8 cellular contexts compared by ENCODE assay signal in the genomic region with DNA sequence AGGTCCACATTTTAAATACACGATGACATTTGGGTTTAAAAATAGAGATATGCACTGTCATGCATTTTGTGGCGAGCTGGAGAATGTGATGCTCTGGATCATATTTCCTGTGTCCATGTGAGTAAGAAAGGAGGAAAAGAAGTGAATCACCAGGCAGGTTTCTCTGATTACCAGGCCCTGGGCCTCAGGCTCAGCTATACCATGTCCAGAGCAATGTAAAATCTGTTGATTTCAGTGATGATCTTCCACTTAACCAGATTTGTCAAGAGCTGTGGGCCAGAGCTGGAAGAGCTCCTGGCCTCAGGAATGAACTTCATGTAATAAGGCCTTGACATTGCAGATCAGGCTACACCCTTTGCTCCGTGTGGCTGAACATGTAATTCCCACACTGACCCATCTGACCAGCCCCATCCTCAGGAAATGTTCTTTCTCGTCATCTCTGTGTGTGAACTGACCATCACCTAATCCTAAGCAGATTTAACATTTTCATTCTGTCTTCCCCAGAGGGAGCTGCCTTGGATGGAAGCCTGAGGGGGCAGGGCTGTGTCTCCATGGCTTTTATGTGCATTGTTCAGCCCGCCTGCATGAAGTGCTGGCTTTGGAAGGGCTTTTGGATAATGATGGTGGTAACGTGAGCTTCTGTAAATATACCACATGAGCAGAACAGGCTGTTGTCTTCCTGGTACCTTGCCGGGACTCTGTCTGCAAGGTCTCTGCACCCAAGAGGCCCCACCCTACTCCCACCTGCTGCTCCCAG. TPM values are rescaled to one million over a fixed set of nuclear protein-coding genes. Genes with fewer than 3 reads are reported as not detected.
A peak's percentile ranks its signal among the peaks of the same experiment; 100 is the strongest.
DNase-seq lines count a peak whose midpoint lies in the region; ATAC-seq and TF ChIP-seq lines count a peak whose summit lies in the region.

No MANE protein-coding gene starts in this region.

- whole genome bisulfite sequencing in adrenal gland, 4 donors = 71 to 79% (median 73%) methylated on average over 6 to 7 of the region's 7 CpGs

- no peak overlapping the region for H2AFZ ChIP-seq in PC-9

- H3K79me2 ChIP-seq in PC-9 (ENCODE audit: low read depth) = no peaks in the 10 kb centered on the region

- peak overlapping the region; percentile 78 to 92 (median 88) for H3K27ac ChIP-seq in gastrocnemius medialis
- H3K27ac ChIP-seq in adrenal gland = no peak overlapping the region
- no peak overlapping the region for H3K27ac ChIP-seq in PC-9

- CTCF ChIA-PET in PC-9 (lab: Charles Lee) = no interaction called here

- no peak overlapping the region for H3K4me3 ChIP-seq in gastrocnemius medialis
- H3K4me3 ChIP-seq in adrenal gland = no peak overlapping the region
- no peak overlapping the region for H3K4me3 ChIP-seq in PC-9

- POLR2A ChIA-PET in PC-9 (lab: Charles Lee; ENCODE audit: unreplicated experiment) = no interaction called here

- H3K9me3 ChIP-seq in gastrocnemius medialis (no peaks in the 10 kb centered on the region), adrenal gland (replicated peaks in 1 of 3) (no peaks in the 10 kb centered on the region), PC-9 (ENCODE audit: insufficient read depth, low read depth) (no peaks in the 10 kb centered on the region)

- H3K36me3 Mint-ChIP-seq in activated naive CD4-positive, alpha-beta T cell treated with anti-CD3 and anti-CD28 coated beads, Interleukin-2, amount 50 U/mL, for 72 hours = peaks cover 8 to 14% of the 10 kb centered on the region in 2 donors

- no peaks in the 10 kb centered on the region for H3K27me3 ChIP-seq in gastrocnemius medialis
- H3K27me3 ChIP-seq in adrenal gland = no peaks in the 10 kb centered on the region
- H3K27me3 ChIP-seq in PC-9 (ENCODE audit: insufficient read depth, low read depth) = peaks cover 44% of the 10 kb centered on the region

- H4K20me1 ChIP-seq in PC-9 (ENCODE audit: insufficient read depth) = no peaks in the 10 kb centered on the region

- H3K4me1 ChIP-seq in gastrocnemius medialis = peaks cover 21 to 27% of the 10 kb centered on the region in 2 donors
- no peaks in the 10 kb centered on the region for H3K4me1 ChIP-seq in adrenal gland (replicated peaks in 1 of 2)
- no peaks in the 10 kb centered on the region for H3K4me1 ChIP-seq in PC-9 (replicated peaks; ENCODE audit: insufficient read depth)

- intact Hi-C loops in gastrocnemius medialis (cut with DNase I; ENCODE audit: low total_unique reads) = loop anchor here (5.0 kb wide), 1 partner anchor 166 kb away; no protein-coding TSS in a partner anchor
- intact Hi-C loops in adrenal gland (cut with DNase I) = no loop called here
- intact Hi-C loops in PC-9 (cut with micrococcal nuclease; ENCODE audit: unreplicated experiment) = no loop called here

- TF ChIP-seq POLR2A in gastrocnemius medialis (IDR thresholded peaks at IDR 0.05) (no peak), adrenal gland (IDR thresholded peaks at IDR 0.05) (no peak)

- H3K4me2 ChIP-seq in PC-9 = no peak overlapping the region

- no peaks in the 10 kb centered on the region for H3K9me2 ChIP-seq in PC-9 (ENCODE audit: insufficient read depth)

- in situ Hi-C loops in gastrocnemius medialis (cut with MboI; ENCODE audit: low sequenced_read_pairs in 4 of 4) = no loop called here

- ATAC-seq in gastrocnemius medialis = peak; percentile 92 to 95
- no peak for ATAC-seq in activated naive CD4-positive, alpha-beta T cell treated with anti-CD3 and anti-CD28 coated beads, Interleukin-2, amount 50 U/mL, for 72 hours

- H3K9me3 Mint-ChIP-seq in activated naive CD4-positive, alpha-beta T cell treated with anti-CD3 and anti-CD28 coated beads, Interleukin-2, amount 50 U/mL, for 72 hours = no peaks in the 10 kb centered on the region

- H3K36me3 ChIP-seq in gastrocnemius medialis = no peaks in the 10 kb centered on the region
- no peaks in the 10 kb centered on the region for H3K36me3 ChIP-seq in adrenal gland (replicated peaks in 1 of 2)
- no peaks in the 10 kb centered on the region for H3K36me3 ChIP-seq in PC-9 (ENCODE audit: low read depth)

- DNase-seq in HCEC 1CT = peak; percentile 95
- peak; percentile 3 for DNase-seq in NCI-H460 (ENCODE audit: extremely low read depth, low read depth)
- peak; percentile 57 for DNase-seq in ecto neural progenitor cell (ENCODE audit: low spot score)
- DNase-seq in gastrocnemius medialis = peak; percentile 60 to 72
- no peak for DNase-seq in GM19240 (ENCODE audit: insufficient read length, low spot score)
- DNase-seq in activated naive CD4-positive, alpha-beta T cell treated with anti-CD3 and anti-CD28 coated beads, Interleukin-2, amount 50 U/mL, for 72 hours (ENCODE audit: low spot score in 2 of 2) = no peak
- no peak for DNase-seq in adrenal gland
- no peak for DNase-seq in PC-9

- H3K27ac Mint-ChIP-seq in activated naive CD4-positive, alpha-beta T cell treated with anti-CD3 and anti-CD28 coated beads, Interleukin-2, amount 50 U/mL, for 72 hours = no peak overlapping the region

- BruUV-seq in PC-9 (replicated peaks; lab: Mats Ljungman, UMichigan) = no TSS peak

- no peak for TF ChIP-seq CTCF in gastrocnemius medialis (IDR thresholded peaks at IDR 0.05 in 4 of 5, conservative IDR thresholded peaks at IDR 0.05 in 1 of 5)
- no peak for TF ChIP-seq CTCF in adrenal gland (IDR thresholded peaks at IDR 0.05)
- no peak for TF ChIP-seq CTCF in PC-9 (conservative IDR thresholded peaks at IDR 0.05)

- no peaks in the 10 kb centered on the region for H3F3A ChIP-seq in PC-9 (ENCODE audit: insufficient read depth, low read depth)

RNA-seq across cellular contexts. Expression of gene CRACR2A, which starts 54.5 kb away (rescaled TPM):
- 4.2 and 4.9 TPM in 2 replicates for total RNA-seq in NCI-H460 (2014; rRNA removed; shearing (Covaris generic))
- polyA plus RNA-seq in NCI-H460 (2014; cell fraction: nucleus; rRNA removed) = 4.0 and 5.2 TPM in 2 replicates
- total RNA-seq in gastrocnemius medialis = 1 to 10 TPM in 2 of 4 donors, under 1 TPM in 2; 0.47 to 1.7 (median 1.1) TPM
- 10 to 100 TPM in 1 of 2 donors, 1 to 10 TPM in 1; 7.3 to 32.0 TPM for total RNA-seq in activated naive CD4-positive, alpha-beta T cell treated with anti-CD3 and anti-CD28 coated beads, Interleukin-2, amount 50 U/mL, for 72 hours
- 1 to 10 TPM; 1.8 to 3.5 (median 2.2) TPM for total RNA-seq in adrenal gland
- 1 to 10 TPM in 1 of 3 donors, under 1 TPM in 2; 0.61 to 1.2 (median 0.90) TPM for polyA plus RNA-seq in adrenal gland
- not detected in 2 replicates for total RNA-seq in PC-9 (2021)

Comparison
In these comparisons a context has a peak if more than half of its experiments do, and no peak if none do; other contexts are left out.
1. DNase-seq: peak in HCEC 1CT (single experiment), NCI-H460 (single experiment), ecto neural progenitor cell (single experiment) and gastrocnemius medialis (2 of 2); none in GM19240 (single experiment), activated naive CD4-positive, alpha-beta T cell treated with anti-CD3 and anti-CD28 coated beads, Interleukin-2, amount 50 U/mL, for 72 hours (0 of 2), adrenal gland (0 of 7) and PC-9 (0 of 2).
2. ATAC-seq: peak in gastrocnemius medialis (2 of 2); none in activated naive CD4-positive, alpha-beta T cell treated with anti-CD3 and anti-CD28 coated beads, Interleukin-2, amount 50 U/mL, for 72 hours (0 of 2).
3. H3K27ac ChIP-seq: peak in gastrocnemius medialis (4 of 4); none in adrenal gland (0 of 5) and PC-9 (single experiment).